Comparison of ENCODE assay signal across 22 cellular contexts in genomic region chr5:112248643-112249042, GRCh38.
"Had no signal": no experiment of that assay in that cellular context is flagged by ENCODE, and none has a peak within 500 bp of the region (broad histone marks: within the 10 kb centered on the region; RNA-seq: fewer than 3 reads in every experiment).

No MANE protein-coding gene starts in this region.

- H3K4me3 Mint-ChIP-seq: activated naive CD8-positive, alpha-beta T cell; activated T-helper 17 cell treated with anti-CD3 and anti-CD28 coated beads, Interleukin-2, amount 50 U/mL, for 72 hours; central memory CD8-positive, alpha-beta T cell; naive thymus-derived CD8-positive, alpha-beta T cell; neural progenitor cell had no signal

- H3K27me3 ChIP-seq: adrenal gland, ascending aorta, colonic mucosa, heart right ventricle, neural progenitor cell, tibial artery had no signal

- ATAC-seq: activated T-helper 17 cell treated with anti-CD3 and anti-CD28 coated beads, Interleukin-2, amount 50 U/mL, for 72 hours; naive thymus-derived CD8-positive, alpha-beta T cell; stimulated activated naive CD8-positive, alpha-beta T cell treated with anti-CD3 and anti-CD28 coated beads, Interleukin-15, Interleukin-2, amounts not matched to agents 100 U/mL and 50 U/mL, for 24 hours had no signal

- H3K9me3 ChIP-seq: adrenal gland, ascending aorta, colonic mucosa, heart right ventricle, prostate gland, tibial artery had no signal

- H3K4me1 ChIP-seq: adrenal gland, ascending aorta, colonic mucosa, prostate gland, tibial artery had no signal

- H3K9me3 Mint-ChIP-seq: activated T-helper 17 cell treated with anti-CD3 and anti-CD28 coated beads, Interleukin-2, amount 50 U/mL, for 72 hours; central memory CD8-positive, alpha-beta T cell; neural progenitor cell had no signal

- DNase-seq: activated naive CD4-positive, alpha-beta T cell; activated T-cell treated with anti-CD3 and anti-CD28 coated beads, Interleukin-2, amount 50 U/mL, for 1 hour; adrenal gland; colonic mucosa; foreskin fibroblast; heart right ventricle; islet precursor cell; left cardiac atrium; naive thymus-derived CD8-positive, alpha-beta T cell; right cardiac atrium; stimulated activated CD4-positive, alpha-beta T cell treated with anti-CD3 and anti-CD28 coated beads, Interleukin-12 subunit alpha, Interleukin-12 subunit beta, amount 100 ng/mL, for 4 hours; stimulated activated CD4-positive, alpha-beta T cell treated with anti-CD3 and anti-CD28 coated beads, Interleukin-4, amount 100 ng/mL, for 4 hours; stimulated activated naive CD8-positive, alpha-beta T cell treated with anti-CD3 and anti-CD28 coated beads, Interleukin-15, Interleukin-2, amounts not matched to agents 100 U/mL and 50 U/mL, for 24 hours; T-helper 1 cell; tibial artery had no signal

- H3K27ac ChIP-seq: adrenal gland, ascending aorta, colonic mucosa, neural progenitor cell, prostate gland, tibial artery had no signal

- H3K4me1 Mint-ChIP-seq: activated T-helper 17 cell treated with anti-CD3 and anti-CD28 coated beads, Interleukin-2, amount 50 U/mL, for 72 hours; central memory CD8-positive, alpha-beta T cell; naive thymus-derived CD8-positive, alpha-beta T cell had no signal

- H3K27ac Mint-ChIP-seq: activated naive CD8-positive, alpha-beta T cell; activated T-helper 17 cell treated with anti-CD3 and anti-CD28 coated beads, Interleukin-2, amount 50 U/mL, for 72 hours; naive thymus-derived CD8-positive, alpha-beta T cell; neural progenitor cell had no signal

- H3K4me3 ChIP-seq: adrenal gland, ascending aorta, colonic mucosa, heart right ventricle, lung, neural progenitor cell, prostate gland, tibial artery had no signal

- H3K36me3 Mint-ChIP-seq: activated naive CD8-positive, alpha-beta T cell; naive thymus-derived CD8-positive, alpha-beta T cell; neural progenitor cell had no signal

- H3K36me3 ChIP-seq: adrenal gland, ascending aorta, colonic mucosa, neural progenitor cell, prostate gland, tibial artery had no signal
